ENCODE assay signal across 10 cellular contexts in genomic region chr21:28018741-28019669, GRCh38.
DNase-seq lines count a peak whose midpoint lies in the region; ATAC-seq and TF ChIP-seq lines count a peak whose summit lies in the region.
"Had no signal": no experiment of that assay in that cellular context is flagged by ENCODE, and none has a peak within 500 bp of the region (broad histone marks: within the 10 kb centered on the region; RNA-seq: fewer than 3 reads in every experiment).

No MANE protein-coding gene starts in this region.

- DNase-seq in HPDE6-E6E7 (ENCODE audit: extremely low spot score) (peak; percentile 14), adrenal gland (peak in 5 of 7 donors; percentile 11 to 20 (median 18)), osteoblast (ENCODE audit: insufficient read length, low spot score, missing footprints) (peak; percentile 9), coronary artery (ENCODE audit: low spot score) (no peak), retina (no peak), NCI-H1694 (lab: John Stamatoyannopoulos, UW) (no peak)
- DNase-seq: activated naive CD8-positive, alpha-beta T cell treated with anti-CD3 and anti-CD28 coated beads, Interleukin-2, amount 10 ng/mL, durations not matched to agents 7 days and 5 days; left cardiac atrium had no signal

- TF ChIP-seq CTCF in adrenal gland (IDR thresholded peaks at IDR 0.05): no peak
- TF ChIP-seq CTCF in osteoblast (IDR thresholded peaks at IDR 0.05; ENCODE audit: extremely low read depth, low read depth, low read length): peak; percentile 6
- no peak for TF ChIP-seq CTCF in coronary artery (IDR thresholded peaks at IDR 0.05)

- H2AFZ ChIP-seq in osteoblast (ENCODE audit: low read length): no peak overlapping the region

- H3K36me3 ChIP-seq in adrenal gland (replicated peaks in 1 of 2) (no peaks in the 10 kb centered on the region), osteoblast (ENCODE audit: insufficient read depth, low read length) (no peaks in the 10 kb centered on the region)

- no peak overlapping the region for H3K4me2 ChIP-seq in osteoblast (ENCODE audit: insufficient read depth, low read length)

- H3K79me2 ChIP-seq in osteoblast (ENCODE audit: insufficient read depth, low read length): no peaks in the 10 kb centered on the region

- WGBS in adrenal gland, 4 donors: 73 to 76% (median 74%) methylated on average over 6 to 15 of the region's 15 CpGs

- H3K9me3 ChIP-seq in adrenal gland (replicated peaks in 1 of 3): no peaks in the 10 kb centered on the region
- no peaks in the 10 kb centered on the region for H3K9me3 ChIP-seq in osteoblast (ENCODE audit: low read depth, low read length)

- no peaks in the 10 kb centered on the region for H4K20me1 ChIP-seq in osteoblast (ENCODE audit: insufficient read depth, low read length)

- intact Hi-C loops in adrenal gland (cut with DNase I): no loop called here

- H3K4me1 ChIP-seq in adrenal gland (replicated peaks in 1 of 2) (no peaks in the 10 kb centered on the region), osteoblast (ENCODE audit: insufficient read depth, low read length) (no peaks in the 10 kb centered on the region)

- ATAC-seq in GM18520 (IDR thresholded peaks at IDR 0.05; ENCODE audit: unreplicated experiment) (peak; percentile 90), HG03342 (IDR thresholded peaks at IDR 0.05; ENCODE audit: unreplicated experiment) (no peak)

- H3K4me3 ChIP-seq in adrenal gland (no peak overlapping the region), osteoblast (ENCODE audit: insufficient read depth, low read length) (no peak overlapping the region), coronary artery (no peak overlapping the region)

- no peak overlapping the region for H3K27ac ChIP-seq in adrenal gland
- no peak overlapping the region for H3K27ac ChIP-seq in osteoblast (ENCODE audit: low read depth, low read length)
- no peak overlapping the region for H3K27ac ChIP-seq in coronary artery

- H3K27me3 ChIP-seq in adrenal gland (no peaks in the 10 kb centered on the region), osteoblast (ENCODE audit: insufficient read depth, low read length) (no peaks in the 10 kb centered on the region)

- TF ChIP-seq POLR2A in adrenal gland (IDR thresholded peaks at IDR 0.05): no peak

Comparison
In these comparisons a context has a peak if more than half of its experiments do, and no peak if none do; other contexts are left out.
1. DNase-seq: peak in HPDE6-E6E7 (single experiment), adrenal gland (5 of 7) and osteoblast (single experiment); none in coronary artery (single experiment), retina (single experiment) and NCI-H1694 (single experiment).